8 cellular contexts compared by ENCODE assay signal in genomic region chr16:2603165-2604015, GRCh38.
DNase-seq lines count a peak whose midpoint lies in the region; ATAC-seq, FAIRE-seq and TF ChIP-seq lines count a peak whose summit lies in the region.

No MANE protein-coding gene starts in this region.

- no peaks in the 10 kb centered on the region for H3K9me2 ChIP-seq in hepatocyte (replicated peaks; ENCODE audit: insufficient read depth)

- H3K36me3 ChIP-seq in hepatocyte (replicated peaks; ENCODE audit: insufficient read depth, low read depth): no peaks in the 10 kb centered on the region
- peaks cover 6% of the 10 kb centered on the region for H3K36me3 ChIP-seq in rectal smooth muscle tissue (ENCODE audit: control insufficient read depth, insufficient read depth, low read length)
- H3K36me3 ChIP-seq in vagina: peaks cover 0 to 5% of the 10 kb centered on the region in 2 donors

- H3K9ac ChIP-seq in rectal smooth muscle tissue (ENCODE audit: low read length): peak overlapping the region; percentile 90

- H3K9me3 ChIP-seq in hepatocyte (ENCODE audit: low read depth) (no peaks in the 10 kb centered on the region), vagina (no peaks in the 10 kb centered on the region)

- peaks cover 23% of the 10 kb centered on the region for H3K79me2 ChIP-seq in hepatocyte

- intact Hi-C loops in vagina (cut with DNase I): no loop called here

- DNase-seq in GM12892 (ENCODE audit: insufficient read length) (peak; percentile 99), NCI-H187 treated with DMSO at 0.1 percent for 48 hours (lab: John Stamatoyannopoulos, UW) (peak; percentile 94), T-helper 22 cell (ENCODE audit: low read depth) (peak; percentile 46), astrocyte of the cerebellum (ENCODE audit: low read depth) (peak; percentile 93), hepatocyte (ENCODE audit: low spot score) (peak; percentile 97), vagina (ENCODE audit: extremely low spot score in 2 of 2) (peak in 1 of 2 donors; percentile 94)

- H3K4me1 ChIP-seq in hepatocyte (ENCODE audit: insufficient read depth) (no peaks in the 10 kb centered on the region), rectal smooth muscle tissue (ENCODE audit: control insufficient read depth, insufficient read depth, low read length) (no peaks in the 10 kb centered on the region), vagina (peaks cover 8% of the 10 kb centered on the region)

- H3K27me3 ChIP-seq in hepatocyte (no peaks in the 10 kb centered on the region), rectal smooth muscle tissue (ENCODE audit: control insufficient read depth, insufficient read depth, low read length) (no peaks in the 10 kb centered on the region), vagina (no peaks in the 10 kb centered on the region)

- H3K27ac ChIP-seq in hepatocyte (peak overlapping the region; percentile 83), rectal smooth muscle tissue (ENCODE audit: low read depth, low read length) (peak overlapping the region; percentile 86), vagina (peak overlapping the region; percentile 75)

- H2AFZ ChIP-seq in hepatocyte: peak overlapping the region; percentile 54

- peak overlapping the region; percentile 91 for H3K4me2 ChIP-seq in hepatocyte

- peak; percentile 80 for FAIRE-seq in GM12892 (lab: Jason Lieb, UNC)

- H4K20me1 ChIP-seq in hepatocyte (ENCODE audit: insufficient read depth, poor library complexity, severe bottlenecking): no peaks in the 10 kb centered on the region

- ATAC-seq in HG02884 (IDR thresholded peaks at IDR 0.05; ENCODE audit: unreplicated experiment): peak; percentile 66

- peak overlapping the region; percentile 96 for H3K4me3 ChIP-seq in astrocyte of the cerebellum (ENCODE audit: low read depth, low read length)
- peak overlapping the region; percentile 83 for H3K4me3 ChIP-seq in hepatocyte
- H3K4me3 ChIP-seq in rectal smooth muscle tissue (ENCODE audit: low read length): peak overlapping the region; percentile 85
- peak overlapping the region; percentile 77 to 83 for H3K4me3 ChIP-seq in vagina

- TF ChIP-seq CTCF in astrocyte of the cerebellum (IDR thresholded peaks at IDR 0.05; ENCODE audit: low read depth, low read length, missing control alignments) (no peak), hepatocyte (IDR thresholded peaks at IDR 0.05; ENCODE audit: poor library complexity) (no peak), vagina (IDR thresholded peaks at IDR 0.05) (no peak)

- in situ Hi-C loops in astrocyte of the cerebellum (cut with HindIII; ENCODE audit: low sequenced_read_pairs): no loop called here

- under 1% methylated on average over 58 of the region's 58 CpGs for WGBS in hepatocyte (ENCODE audit: low lambda C conversion rate, missing lambda C conversion rate)

- TF ChIP-seq POLR2A in GM12892 (IDR thresholded peaks at IDR 0.05; ENCODE audit: low read depth, low read length) (peak; percentile 97), vagina (IDR thresholded peaks at IDR 0.05) (peak in 1 of 2 donors; percentile 71)
